23 cellular contexts compared by ENCODE assay signal in the genomic region with DNA sequence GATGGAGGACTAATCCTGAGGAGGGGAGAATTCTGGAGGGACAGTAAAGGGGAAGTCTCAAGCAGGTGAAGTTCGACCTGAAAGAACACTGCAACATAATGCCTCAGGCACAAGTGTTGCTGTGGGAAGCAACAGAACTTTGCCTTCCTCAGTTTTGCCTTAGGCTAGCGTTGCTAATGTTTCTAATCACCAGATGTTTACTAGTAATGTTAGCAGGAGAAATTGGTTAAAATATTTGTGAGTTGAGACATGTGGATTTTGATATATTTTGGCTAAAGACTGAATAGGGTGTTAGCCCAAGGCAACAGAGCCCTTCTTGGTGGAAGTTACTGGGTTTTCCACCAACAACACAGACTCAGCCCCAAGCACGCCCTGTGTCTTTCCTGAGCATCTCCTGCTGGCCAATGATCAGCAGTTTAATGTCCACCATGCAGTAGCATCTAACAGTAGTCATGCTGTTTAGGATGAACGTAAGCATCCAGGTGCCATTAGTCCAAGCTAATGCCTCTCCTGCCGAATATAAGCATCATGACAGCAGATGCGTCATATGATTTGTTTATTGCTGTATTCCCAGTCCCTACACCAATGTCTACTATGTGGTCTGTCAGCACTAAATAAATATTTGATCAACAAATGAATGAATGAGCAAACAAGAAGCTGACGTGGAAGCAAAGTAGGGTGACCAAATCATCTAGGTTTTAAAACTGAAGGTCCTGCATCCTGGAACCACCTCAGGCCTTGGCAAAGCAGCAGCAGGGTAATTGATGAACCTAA.
"Had no signal": no experiment of that assay in that cellular context is flagged by ENCODE, and none has a peak within 500 bp of the region (broad histone marks: within the 10 kb centered on the region; RNA-seq: fewer than 3 reads in every experiment).

No MANE protein-coding gene starts in this region.

- H3K36me3 ChIP-seq: esophagus squamous epithelium, gastroesophageal sphincter, right atrium auricular region, tibial nerve had no signal

- FAIRE-seq: colon, endometrium, kidney, TTC549 had no signal

- H3K27me3 ChIP-seq: esophagus squamous epithelium, gastroesophageal sphincter, right atrium auricular region, tibial nerve had no signal

- H2AFZ ChIP-seq: parathyroid adenoma had no signal

- H3K4me3 ChIP-seq: esophagus squamous epithelium, gastroesophageal sphincter, right atrium auricular region, tibial nerve had no signal

- ATAC-seq: gastroesophageal sphincter; left colon; naive thymus-derived CD8-positive, alpha-beta T cell had no signal

- H3K9me3 ChIP-seq: esophagus squamous epithelium, gastroesophageal sphincter, right atrium auricular region, tibial nerve had no signal

- DNase-seq: activated CD4-positive, alpha-beta T cell treated with anti-CD3 and anti-CD28 coated beads for 4 hours; activated CD4-positive, alpha-beta T cell treated with anti-CD3 and anti-CD28 coated beads, Interleukin-2, amount 50 U/mL, for 4 hours; activated effector memory CD4-positive, alpha-beta T cell treated with Interleukin-2 at 50 U/mL for 16 hours; activated naive CD4-positive, alpha-beta T cell treated with Interleukin-2 at 50 U/mL for 16 hours; dermis blood vessel endothelial cell; effector CD4-positive, alpha-beta T cell; esophagus squamous epithelium; immature natural killer cell; kidney; left colon; naive thymus-derived CD8-positive, alpha-beta T cell; stimulated activated CD4-positive, alpha-beta T cell treated with anti-CD3 and anti-CD28 coated beads, Interleukin-15, amount 100 ng/mL, for 24 hours; stimulated activated CD4-positive, alpha-beta T cell treated with anti-CD3 and anti-CD28 coated beads, Interleukin-2, amount 100 ng/mL, for 24 hours; stimulated activated naive CD4-positive, alpha-beta T cell had no signal

- H3K9ac ChIP-seq: parathyroid adenoma had no signal

- H3K27ac ChIP-seq: epithelial cell of prostate, esophagus squamous epithelium, gastroesophageal sphincter, parathyroid adenoma, right atrium auricular region, tibial nerve, VCaP had no signal

- H3K4me1 ChIP-seq: esophagus squamous epithelium, gastroesophageal sphincter, parathyroid adenoma, right atrium auricular region, tibial nerve had no signal
